Comparison of ENCODE assay signal across 8 cellular contexts in the genomic region with DNA sequence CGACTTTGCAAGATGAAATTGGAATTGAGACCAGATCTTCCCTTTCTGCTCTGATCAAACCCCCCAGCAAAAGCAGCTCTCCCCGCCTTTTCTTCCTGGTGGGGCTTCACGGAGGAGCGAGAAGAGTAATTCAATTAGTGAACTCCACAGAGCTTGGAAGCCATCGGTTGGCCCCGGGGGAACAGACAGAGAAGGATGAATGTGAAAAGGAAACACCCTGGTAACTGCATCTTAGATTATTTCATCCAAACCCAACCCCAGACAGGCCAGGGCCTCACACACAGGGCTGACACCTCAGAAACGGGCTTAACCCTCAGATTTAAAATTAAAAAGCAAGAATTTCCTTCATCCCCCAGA. TPM values are rescaled to one million over a fixed set of nuclear protein-coding genes. Genes with fewer than 3 reads are reported as not detected.
A peak's percentile ranks its signal among the peaks of the same experiment; 100 is the strongest.
DNase-seq lines count a peak whose midpoint lies in the region; TF ChIP-seq lines count a peak whose summit lies in the region.

No MANE protein-coding gene starts in this region.

- no peaks in the 10 kb centered on the region for H3K9me3 ChIP-seq in WERI-Rb-1 (ENCODE audit: severe bottlenecking)

- H3K27ac ChIP-seq in KMS-11 (peak overlapping the region; percentile 91; the same call in 1 of the 2 replicates), WERI-Rb-1 (no peak overlapping the region)

- peaks cover 100% of the 10 kb centered on the region for H3K4me1 ChIP-seq in KMS-11 (ENCODE audit: low read depth, poor library complexity, severe bottlenecking)

- H3K36me3 ChIP-seq in KMS-11 (ENCODE audit: insufficient read depth), result no peaks in the 10 kb centered on the region
- H3K36me3 ChIP-seq in WERI-Rb-1, result peaks cover 43% of the 10 kb centered on the region

- TF ChIP-seq CTCF in CD14-positive monocyte (IDR thresholded peaks at IDR 0.05) (no peak), KMS-11 (conservative IDR thresholded peaks at IDR 0.05; ENCODE audit: low read depth, low read length) (no peak), chondrocyte (IDR thresholded peaks at IDR 0.05) (no peak), osteocyte (IDR thresholded peaks at IDR 0.05) (no peak), WERI-Rb-1 (IDR thresholded peaks at IDR 0.05; ENCODE audit: low read depth, low read length) (no peak)

- H3K4me3 ChIP-seq in KMS-11 (IDR thresholded peaks at IDR 0.05; ENCODE audit: insufficient read depth, low read depth, low read length) (no peak overlapping the region), WERI-Rb-1 (ENCODE audit: low read depth, low read length) (no peak overlapping the region)

- H3K9me3 Mint-ChIP-seq in CD14-positive monocyte (no peaks in the 10 kb centered on the region), chondrocyte (ENCODE audit: low read depth) (no peaks in the 10 kb centered on the region), osteocyte (ENCODE audit: unreplicated experiment) (no peaks in the 10 kb centered on the region)

- intact Hi-C loops in CD14-positive monocyte (cut with micrococcal nuclease), result no loop called here

- H3K27ac Mint-ChIP-seq in CD14-positive monocyte, result peak overlapping the region; percentile 81 to 94 (median 90)
- H3K27ac Mint-ChIP-seq in chondrocyte (ENCODE audit: unreplicated experiment), result peak overlapping the region; percentile 91
- H3K27ac Mint-ChIP-seq in osteocyte (ENCODE audit: unreplicated experiment), result peak overlapping the region; percentile 97

- H3K4me2 ChIP-seq in KMS-11, result peak overlapping the region; percentile 97; the same call in 1 of the 2 replicates

- DNase-seq in CD14-positive monocyte (ENCODE audit: low spot score), result no peak
- DNase-seq in chondrocyte (ENCODE audit: low spot score), result no peak
- DNase-seq in osteocyte (ENCODE audit: extremely low spot score, unreplicated experiment), result no peak
- no peak for DNase-seq in T-helper 9 cell
- no peak for DNase-seq in stimulated activated naive CD4-positive, alpha-beta T cell (lab: John Stamatoyannopoulos, UW)
- no peak for DNase-seq in WERI-Rb-1
- DNase-seq in anterior cingulate cortex (lab: John Stamatoyannopoulos, UW), result no peak

- H3K27me3 ChIP-seq in KMS-11 (ENCODE audit: insufficient read depth, low read depth), result no peaks in the 10 kb centered on the region
- H3K27me3 ChIP-seq in WERI-Rb-1 (ENCODE audit: insufficient read depth, low read depth, severe bottlenecking), result no peaks in the 10 kb centered on the region

- H2AFZ ChIP-seq in KMS-11 (ENCODE audit: low read depth), result no peak overlapping the region

- H3K27me3 Mint-ChIP-seq in CD14-positive monocyte (ENCODE audit: low read depth in 3 of 3) (peaks cover 0 to 2% (median 0%) of the 10 kb centered on the region in 3 donors), chondrocyte (ENCODE audit: low read depth) (no peaks in the 10 kb centered on the region), osteocyte (ENCODE audit: unreplicated experiment) (no peaks in the 10 kb centered on the region)

- H3K4me3 Mint-ChIP-seq in CD14-positive monocyte, result peak overlapping the region; percentile 45 to 61
- H3K4me3 Mint-ChIP-seq in chondrocyte (ENCODE audit: unreplicated experiment), result peak overlapping the region; percentile 40
- peak overlapping the region; percentile 47 for H3K4me3 Mint-ChIP-seq in osteocyte (ENCODE audit: unreplicated experiment)

- H3K79me2 ChIP-seq in KMS-11 (ENCODE audit: insufficient read depth, low read depth), result peaks cover 100% of the 10 kb centered on the region

- H4K20me1 ChIP-seq in KMS-11 (ENCODE audit: insufficient read depth), result peaks cover 25% of the 10 kb centered on the region

- H3K4me1 Mint-ChIP-seq in CD14-positive monocyte (peaks cover 96% of the 10 kb centered on the region), chondrocyte (ENCODE audit: low read depth) (peaks cover 98% of the 10 kb centered on the region), osteocyte (ENCODE audit: unreplicated experiment) (peaks cover 94% of the 10 kb centered on the region)

- H3K36me3 Mint-ChIP-seq in CD14-positive monocyte, result peaks cover 15 to 24% of the 10 kb centered on the region in 2 donors
- H3K36me3 Mint-ChIP-seq in chondrocyte (ENCODE audit: low read depth), result peaks cover 17% of the 10 kb centered on the region
- H3K36me3 Mint-ChIP-seq in osteocyte (ENCODE audit: unreplicated experiment), result peaks cover 23% of the 10 kb centered on the region

- H3K9ac ChIP-seq in KMS-11, result no peak overlapping the region

RNA-seq across cellular contexts. Expression of a gene that starts 18.3 kb away (rescaled TPM):
- polyA plus RNA-seq in CD14-positive monocyte, result 1 to 10 TPM; 1.4 to 1.5 TPM
- 61.2 to 99.9 TPM (median 70.1 TPM) in 3 replicates for total RNA-seq in chondrocyte
- total RNA-seq in osteocyte, result 53.6 and 55.8 TPM in 2 replicates
